In the genomic region with DNA sequence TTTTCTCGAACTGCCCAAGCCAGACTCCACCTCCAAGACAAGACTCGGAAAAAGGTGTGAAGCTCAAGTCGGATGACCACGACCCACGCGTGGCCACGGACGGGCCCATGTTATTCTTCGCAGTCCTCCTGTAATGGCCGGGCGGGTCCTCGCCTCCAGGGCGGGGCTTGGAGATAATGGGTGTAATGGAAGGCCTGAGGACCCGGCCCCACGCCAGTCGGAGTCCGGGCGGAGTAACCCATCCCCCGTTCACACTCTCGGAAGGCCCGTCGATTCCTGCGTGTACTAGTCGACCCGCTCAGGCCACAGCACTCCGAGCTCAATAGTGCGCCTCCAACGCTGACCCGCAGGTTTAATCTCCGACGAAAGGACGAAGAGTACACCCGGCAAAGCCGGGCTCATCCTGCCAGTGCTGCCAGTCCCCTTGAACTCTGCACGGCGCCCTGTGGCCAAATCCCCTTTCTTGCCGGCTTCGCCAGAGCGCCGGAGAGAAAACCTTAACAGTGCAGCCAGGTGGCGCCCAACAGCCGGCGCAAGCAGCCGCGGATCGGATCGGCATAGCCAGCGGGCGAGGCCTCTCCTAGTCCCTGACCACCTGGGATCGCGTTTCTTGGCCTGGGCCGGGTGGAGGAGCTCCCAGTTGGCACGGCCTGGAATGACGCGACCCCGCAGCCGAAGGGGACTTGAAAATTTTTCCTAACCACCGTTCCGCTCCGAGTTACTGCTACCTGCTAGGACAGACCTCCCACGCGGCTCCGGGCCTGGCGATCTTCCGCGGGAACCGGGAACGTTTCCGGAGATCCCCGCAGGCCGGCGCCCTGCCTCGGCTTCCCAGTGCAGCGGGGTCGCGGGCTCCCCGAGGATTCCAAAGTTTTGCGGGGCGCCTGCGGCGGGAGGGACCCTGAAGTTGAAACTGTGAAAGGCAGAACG, we compare ENCODE assay signal across 19 cellular contexts.
"Had no signal": no experiment of that assay in that cellular context is flagged by ENCODE, and none has a peak within 500 bp of the region (broad histone marks: within the 10 kb centered on the region; RNA-seq: fewer than 3 reads in every experiment).

No MANE protein-coding gene starts in this region.

- DNase-seq: activated CD4-positive, alpha-beta T cell treated with anti-CD3 and anti-CD28 coated beads for 1 hour; activated effector memory CD4-positive, alpha-beta T cell treated with anti-CD3 and anti-CD28 coated beads, Interleukin-2, amount 50 U/mL, for 16 hours; activated T-cell treated with anti-CD3 and anti-CD28 coated beads, Interleukin-2, amount 50 U/mL, for 72 hours; adrenal gland; cerebellar nuclear complex; cortex of kidney; erythroblast; mammary epithelial cell; occipital lobe; right cardiac atrium; stimulated activated naive CD8-positive, alpha-beta T cell treated with anti-CD3 and anti-CD28 coated beads, Interleukin-15, Interleukin-2, amounts not matched to agents 100 U/mL and 50 U/mL, for 24 hours; substantia nigra; T-helper 2 cell; transverse colon had no signal

- H3K4me3 ChIP-seq: adrenal gland, left lung, prostate gland, skin epidermis, transverse colon had no signal

- H3K4me3 Mint-ChIP-seq: activated naive CD4-positive, alpha-beta T cell treated with anti-CD3 and anti-CD28 coated beads, Interleukin-2, amount 50 U/mL, for 24 hours; activated T-cell treated with anti-CD3 and anti-CD28 coated beads, Interleukin-2, amount 50 U/mL, for 72 hours had no signal

- H3K4me1 ChIP-seq: adrenal gland, left lung, prostate gland, transverse colon had no signal

- H3K27me3 ChIP-seq: adrenal gland, left lung, transverse colon had no signal

- H3K36me3 ChIP-seq: adrenal gland, left lung, prostate gland, transverse colon had no signal

- ATAC-seq: activated T-cell treated with anti-CD3 and anti-CD28 coated beads, Interleukin-2, amount 50 U/mL, for 72 hours; left lung; stimulated activated naive CD8-positive, alpha-beta T cell treated with anti-CD3 and anti-CD28 coated beads, Interleukin-15, Interleukin-2, amounts not matched to agents 100 U/mL and 50 U/mL, for 24 hours had no signal

- H3K9me3 ChIP-seq: adrenal gland, prostate gland had no signal

- H3K27me3 Mint-ChIP-seq: activated naive CD4-positive, alpha-beta T cell treated with anti-CD3 and anti-CD28 coated beads, Interleukin-2, amount 50 U/mL, for 24 hours had no signal

- H3K36me3 Mint-ChIP-seq: activated naive CD4-positive, alpha-beta T cell treated with anti-CD3 and anti-CD28 coated beads, Interleukin-2, amount 50 U/mL, for 24 hours had no signal

- H3K27ac Mint-ChIP-seq: activated naive CD4-positive, alpha-beta T cell treated with anti-CD3 and anti-CD28 coated beads, Interleukin-2, amount 50 U/mL, for 24 hours; activated T-cell treated with anti-CD3 and anti-CD28 coated beads, Interleukin-2, amount 50 U/mL, for 72 hours had no signal

- H3K4me1 Mint-ChIP-seq: activated naive CD4-positive, alpha-beta T cell treated with anti-CD3 and anti-CD28 coated beads, Interleukin-2, amount 50 U/mL, for 24 hours had no signal

- H3K27ac ChIP-seq: adrenal gland, left lung, prostate gland, skin epidermis, transverse colon, VCaP had no signal
